1 cellular context compared by ENCODE assay signal in genomic region chr2:207706936-207707860, GRCh38.
TF ChIP-seq lines count a peak whose summit lies in the region.

No MANE protein-coding gene starts in this region.

TF ChIP-seq in GM12878, 131 proteins besides CTCF, POLR2A, EP300 and RAD21:
- TF ChIP-seq TCF7 (IDR thresholded peaks at IDR 0.05; ENCODE audit: borderline replicate concordance), result no peak
- no peak for TF ChIP-seq POLR2AphosphoS5 (IDR thresholded peaks at IDR 0.05; ENCODE audit: low read length)
- TF ChIP-seq BCL3 (IDR thresholded peaks at IDR 0.05; ENCODE audit: borderline replicate concordance, insufficient read depth, low read depth, low read length, poor library complexity, severe bottlenecking), result no peak
- TF ChIP-seq SIX5 (IDR thresholded peaks at IDR 0.05; ENCODE audit: low read depth, low read length, severe bottlenecking), result no peak
- TF ChIP-seq CHD1 (IDR thresholded peaks at IDR 0.05; ENCODE audit: low read depth, low read length), result no peak
- TF ChIP-seq KDM1A (IDR thresholded peaks at IDR 0.05; ENCODE audit: borderline replicate concordance), result no peak
- TF ChIP-seq ZNF384 (IDR thresholded peaks at IDR 0.05; ENCODE audit: borderline replicate concordance, low read depth, low read length), result 0 out of 2 replicates have a peak, but pooled peaks have one; percentile 36
